13 cellular contexts compared by ENCODE assay signal in the genomic region with DNA sequence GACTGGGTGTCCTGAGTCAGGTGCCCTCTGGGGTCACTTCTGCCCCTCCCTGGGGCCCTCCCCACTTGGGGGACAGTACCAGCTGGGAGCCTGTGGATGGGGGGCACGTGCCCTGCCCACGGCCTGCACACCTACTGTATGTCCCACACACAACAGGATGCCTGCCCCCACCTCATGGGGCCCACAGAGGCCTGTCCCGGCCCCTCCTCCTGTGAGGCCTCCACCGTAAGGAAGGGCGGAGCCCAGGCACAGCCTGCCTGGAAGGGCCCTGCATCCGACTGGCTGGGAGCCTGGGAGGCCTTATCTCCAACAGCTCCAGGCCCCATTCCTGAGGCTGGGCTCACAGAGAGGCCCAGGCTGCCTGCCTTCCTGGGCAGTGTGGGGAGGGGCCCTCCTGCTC. TPM values are rescaled to one million over a fixed set of nuclear protein-coding genes. Genes with fewer than 3 reads are reported as not detected.
DNase-seq lines count a peak whose midpoint lies in the region; ATAC-seq and TF ChIP-seq lines count a peak whose summit lies in the region.
"Had no signal": no experiment of that assay in that cellular context is flagged by ENCODE, and none has a peak within 500 bp of the region (broad histone marks: within the 10 kb centered on the region; RNA-seq: fewer than 3 reads in every experiment).

No MANE protein-coding gene starts in this region.

- CTCF ChIA-PET in mammary epithelial cell (lab: Charles Lee; ENCODE audit: low non-redundant PET), result no interaction called here

- TF ChIP-seq CTCF in cardiac fibroblast (IDR thresholded peaks at IDR 0.05; ENCODE audit: low read depth, low read length) (no peak), left lung (IDR thresholded peaks at IDR 0.05) (no peak), GM20000 (IDR thresholded peaks at IDR 0.05; ENCODE audit: extremely low read depth, missing control alignments) (no peak), mammary epithelial cell (conservative IDR thresholded peaks at IDR 0.05 in 1 of 2, IDR thresholded peaks at IDR 0.05 in 1 of 2; ENCODE audit: extremely low read depth in 1 of 2, insufficient read depth in 1 of 2, low read depth in 1 of 2, low read length in 2 of 2) (no peak)

- H3K79me2 ChIP-seq in mammary epithelial cell (ENCODE audit: insufficient read depth, low read length), result no peaks in the 10 kb centered on the region

- no peaks in the 10 kb centered on the region for H4K20me1 ChIP-seq in mammary epithelial cell (ENCODE audit: insufficient read depth, low read length)

- no peak overlapping the region for H3K9ac ChIP-seq in mammary epithelial cell (ENCODE audit: insufficient read depth, low read length)
- H3K9ac ChIP-seq: BLaER1 had no signal

- DNase-seq in AG08396 (ENCODE audit: low spot score), result peak; percentile 60
- peak; percentile 27 for DNase-seq in HS-27A (ENCODE audit: low read depth)
- DNase-seq in cardiac fibroblast (ENCODE audit: low read depth in 2 of 2), result peak; percentile 28 to 88
- DNase-seq in left lung, result no peak
- no peak for DNase-seq in GM20000 (ENCODE audit: low spot score)
- no peak for DNase-seq in mammary epithelial cell
- DNase-seq: foreskin melanocyte had no signal

- dilution Hi-C loops in mammary epithelial cell (cut with HindIII; ENCODE audit: low sequenced_read_pairs), result no loop called here

- intact Hi-C loops in left lung (cut with DNase I) (no loop called here), mammary epithelial cell (cut with micrococcal nuclease) (no loop called here)

- no peak overlapping the region for H3K4me2 ChIP-seq in mammary epithelial cell (ENCODE audit: insufficient read depth, low read depth, low read length)

- in situ Hi-C loops in mammary epithelial cell (cut with MboI; ENCODE audit: low sequenced_read_pairs in 2 of 2), result no loop called here

- H3K27ac ChIP-seq in left lung (no peak overlapping the region), mammary epithelial cell (ENCODE audit: insufficient read depth, low read depth, low read length) (no peak overlapping the region)
- H3K27ac ChIP-seq: BLaER1, SJSA1 had no signal

- BruUV-seq in mammary epithelial cell (replicated peaks; lab: Mats Ljungman, UMichigan), result no TSS peak

- WGBS in mammary epithelial cell (ENCODE audit: low coverage, missing lambda C conversion rate), result 72% methylated on average over 2 of the region's 6 CpGs

- H3K9me3 ChIP-seq in left lung, result no peaks in the 10 kb centered on the region
- no peaks in the 10 kb centered on the region for H3K9me3 ChIP-seq in mammary epithelial cell (replicated peaks; ENCODE audit: insufficient read depth, low read length)
- H3K9me3 ChIP-seq: BLaER1, SJSA1 had no signal

- H3K4me3 ChIP-seq in cardiac fibroblast (replicated peaks in 1 of 2; ENCODE audit: low read depth in 2 of 2, low read length in 2 of 2) (no peak overlapping the region), left lung (no peak overlapping the region), mammary epithelial cell (replicated peaks in 1 of 3; ENCODE audit: insufficient read depth in 1 of 3, low read depth in 2 of 3, low read length in 3 of 3) (no peak overlapping the region)
- H3K4me3 ChIP-seq: BLaER1, SJSA1 had no signal

- H3K4me1 ChIP-seq in left lung (no peaks in the 10 kb centered on the region), mammary epithelial cell (ENCODE audit: insufficient read depth, low read length) (no peaks in the 10 kb centered on the region)
- H3K4me1 ChIP-seq: SJSA1 had no signal

- no peaks in the 10 kb centered on the region for H3K36me3 ChIP-seq in left lung
- no peaks in the 10 kb centered on the region for H3K36me3 ChIP-seq in mammary epithelial cell (ENCODE audit: insufficient read depth, low read length)
- H3K36me3 ChIP-seq: BLaER1, SJSA1 had no signal

- H2AFZ ChIP-seq in mammary epithelial cell (ENCODE audit: low read depth, low read length), result no peak overlapping the region

- ATAC-seq in left lung (peak; percentile 63), HG02642 (IDR thresholded peaks at IDR 0.05; ENCODE audit: poor library complexity, unreplicated experiment) (no peak), HG03565 (IDR thresholded peaks at IDR 0.05; ENCODE audit: unreplicated experiment) (no peak)
- ATAC-seq: activated CD4-positive, CD25-positive, alpha-beta regulatory T cell treated with anti-CD3 and anti-CD28 coated beads, Interleukin-2, amount 50 U/mL, for 24 hours; activated T-helper 17 cell treated with anti-CD3 and anti-CD28 coated beads, Interleukin-2, amount 50 U/mL, for 72 hours had no signal

- H3K27me3 ChIP-seq in left lung (peaks cover 0 to 82% of the 10 kb centered on the region in 2 donors), mammary epithelial cell (ENCODE audit: insufficient read depth, low read length) (no peaks in the 10 kb centered on the region)
- H3K27me3 ChIP-seq: SJSA1 had no signal

RNA-seq across cellular contexts. Expression of a gene that starts 47.8 kb away (rescaled TPM):
- total RNA-seq in left lung (under 1 TPM; 0.13 to 0.32 TPM), mammary epithelial cell (under 1 TPM; 0.17 to 0.45 TPM)
- 0.17 TPM for polyA plus RNA-seq in mammary epithelial cell
- polyA minus RNA-seq in mammary epithelial cell, result not detected

RNA-seq across cellular contexts. Expression of a gene that starts 49.1 kb away (rescaled TPM):
- total RNA-seq in left lung (10 to 100 TPM; 38.6 to 41.3 TPM), mammary epithelial cell (10 to 100 TPM; 26.5 to 30.0 TPM)
- polyA plus RNA-seq in mammary epithelial cell, result 30.9 TPM
- 32.8 TPM for polyA minus RNA-seq in mammary epithelial cell

Comparison
In these comparisons a context has a peak if more than half of its experiments do, and no peak if none do; other contexts are left out.
1. DNase-seq: peak in AG08396 (single experiment), HS-27A (single experiment) and cardiac fibroblast (2 of 2); none in left lung (0 of 2), GM20000 (single experiment) and mammary epithelial cell (single experiment).